ENCODE assay signal across 8 cellular contexts in genomic region chr11:64723117-64723906, GRCh38.
DNase-seq lines count a peak whose midpoint lies in the region; ATAC-seq lines count a peak whose summit lies in the region.

TSS of gene NRXN2 (minus strand) at chr11:64723197. CDS start at chr11:64713699, 9,498 bp downstream.

- DNase-seq in NCI-H1436 (lab: John Stamatoyannopoulos, UW) (peak; percentile 86), NCI-H1436 treated with DMSO at 0.1 percent for 48 hours (lab: John Stamatoyannopoulos, UW) (no peak), NCI-H2196 (lab: John Stamatoyannopoulos, UW; ENCODE audit: unreplicated experiment) (peak; percentile 90), cerebellar cortex (ENCODE audit: low spot score) (peak; percentile 95), kidney glomerular epithelial cell (lab: John Stamatoyannopoulos, UW) (peak; percentile 64)
- peak; percentile 56 to 68 for DNase-seq in stimulated activated CD4-positive, alpha-beta T cell treated with anti-CD3 and anti-CD28 coated beads, Interleukin-1b, Interleukin-23, amount 100 ng/mL, for 1 hour (ENCODE audit: low read depth in 2 of 2)

- peak; percentile 71 for ATAC-seq in HG03064 (IDR thresholded peaks at IDR 0.05; ENCODE audit: low read depth, unreplicated experiment)
- ATAC-seq in activated CD4-positive, CD25-positive, alpha-beta regulatory T cell treated with anti-CD3 and anti-CD28 coated beads, Interleukin-2, amount 50 U/mL, for 24 hours = peak; percentile 98 to 99
